Comparison of ENCODE assay signal across 8 cellular contexts in the genomic region with DNA sequence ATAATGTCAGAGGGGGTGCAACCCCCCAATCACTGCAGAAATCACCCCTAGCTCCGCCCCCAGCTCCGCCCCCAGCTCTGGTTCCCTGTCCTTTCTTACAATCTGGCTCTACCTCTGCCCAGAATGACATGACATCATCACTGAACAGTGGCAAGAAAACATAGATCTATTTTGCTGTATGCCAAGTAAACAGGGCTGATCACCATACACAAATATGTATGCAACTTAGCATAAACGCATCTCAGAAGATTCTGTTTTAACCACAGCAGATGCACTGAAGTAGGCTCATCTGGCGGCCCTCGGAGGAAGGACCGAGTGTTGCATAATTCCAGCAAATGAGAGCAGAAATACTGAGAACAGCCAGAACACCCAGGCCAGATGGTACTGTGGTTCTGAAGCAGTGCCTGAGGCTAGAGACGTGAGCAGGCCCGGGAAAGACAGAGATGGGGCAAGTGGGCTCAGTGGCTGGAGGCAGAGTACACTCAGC.
DNase-seq lines count a peak whose midpoint lies in the region; ATAC-seq and TF ChIP-seq lines count a peak whose summit lies in the region.

No MANE protein-coding gene starts in this region.

- TF ChIP-seq CTCF in epithelial cell of esophagus (IDR thresholded peaks at IDR 0.05; ENCODE audit: insufficient read depth, low read depth, low read length, missing control alignments): no peak

- no peak for ATAC-seq in HG02938 (IDR thresholded peaks at IDR 0.05; ENCODE audit: unreplicated experiment)
- ATAC-seq in HG02885 (IDR thresholded peaks at IDR 0.05; ENCODE audit: poor library complexity, unreplicated experiment): no peak

- no peak overlapping the region for H3K4me3 ChIP-seq in epithelial cell of esophagus (ENCODE audit: low read length)

- DNase-seq in stimulated activated CD4-positive, alpha-beta T cell treated with anti-CD3 and anti-CD28 coated beads, Interleukin-1b, Interleukin-23, amount 100 ng/mL, for 48 hours: peak; percentile 47
- DNase-seq in stimulated activated CD4-positive, alpha-beta T cell treated with anti-CD3 and anti-CD28 coated beads, Interleukin-12 subunit alpha, Interleukin-12 subunit beta, amount 100 ng/mL, for 4 hours: no peak
- peak; percentile 49 for DNase-seq in T-helper 22 cell (ENCODE audit: low read depth)
- DNase-seq in epithelial cell of esophagus (ENCODE audit: low read depth): peak; percentile 24
- peak; percentile 85 for DNase-seq in posterior vena cava (ENCODE audit: low spot score)
- DNase-seq in retina: no peak

- intact Hi-C loops in posterior vena cava (cut with DNase I): no loop called here

Comparison
In these comparisons a context has a peak if more than half of its experiments do, and no peak if none do; other contexts are left out.
1. DNase-seq: peak in stimulated activated CD4-positive, alpha-beta T cell treated with anti-CD3 and anti-CD28 coated beads, Interleukin-1b, Interleukin-23, amount 100 ng/mL, for 48 hours (single experiment), T-helper 22 cell (single experiment), epithelial cell of esophagus (single experiment) and posterior vena cava (single experiment); none in stimulated activated CD4-positive, alpha-beta T cell treated with anti-CD3 and anti-CD28 coated beads, Interleukin-12 subunit alpha, Interleukin-12 subunit beta, amount 100 ng/mL, for 4 hours (single experiment) and retina (single experiment).